1 cellular context compared by ENCODE assay signal in the genomic region with DNA sequence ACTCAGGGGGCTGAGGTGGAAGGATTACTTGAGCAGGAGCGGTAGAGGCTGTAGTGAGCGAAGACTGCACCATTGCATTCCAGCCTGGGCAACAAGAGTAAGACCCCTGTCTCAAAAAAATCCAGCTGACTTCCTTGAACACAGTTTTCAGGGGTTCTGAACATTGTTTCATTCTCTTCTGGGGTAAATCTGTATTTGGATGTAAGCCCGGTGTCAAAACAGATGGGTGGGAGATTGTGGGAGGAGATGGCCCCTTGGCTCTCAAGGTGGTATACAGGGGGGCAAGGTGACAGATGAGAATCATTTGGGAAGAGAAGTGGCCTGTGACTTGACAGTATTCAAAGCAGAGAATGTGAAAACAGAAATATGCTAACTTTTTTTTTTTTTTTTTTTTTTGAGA.
TF ChIP-seq lines count a peak whose summit lies in the region.

No MANE protein-coding gene starts in this region.

TF ChIP-seq in endothelial cell of umbilical vein, 7 proteins besides CTCF, POLR2A, EP300 and RAD21:
- no peak for TF ChIP-seq JUN (IDR thresholded peaks at IDR 0.05; ENCODE audit: borderline replicate concordance, insufficient read depth, insufficient read length, low read depth)
- no peak for TF ChIP-seq MYC (IDR thresholded peaks at IDR 0.05; ENCODE audit: low read depth, low read length)
- no peak for TF ChIP-seq POLR2AphosphoS5 (IDR thresholded peaks at IDR 0.05; ENCODE audit: insufficient read depth, low read depth, low read length)
- TF ChIP-seq, protein P1, sequence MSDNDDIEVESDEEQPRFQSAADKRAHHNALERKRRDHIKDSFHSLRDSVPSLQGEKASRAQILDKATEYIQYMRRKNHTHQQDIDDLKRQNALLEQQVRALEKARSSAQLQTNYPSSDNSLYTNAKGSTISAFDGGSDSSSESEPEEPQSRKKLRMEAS (IDR thresholded peaks at IDR 0.05; ENCODE audit: insufficient read depth, insufficient read length) = no peak
- no peak for TF ChIP-seq GATA2 (IDR thresholded peaks at IDR 0.05; ENCODE audit: insufficient read depth, insufficient read length, low read depth, low read length)
- no peak for TF ChIP-seq FOS (IDR thresholded peaks at IDR 0.05; ENCODE audit: borderline replicate concordance, insufficient read depth, low read length)
- no peak for TF ChIP-seq EZH2 (IDR thresholded peaks at IDR 0.05; ENCODE audit: borderline replicate concordance, low read depth, low read length, severe bottlenecking)
TF ChIP-seq in endothelial cell of umbilical vein: peak in this region for 0.
